In genomic region chr15:77818484-77819270, GRCh38 we compare ENCODE assay signal across 11 cellular contexts.
DNase-seq lines count a peak whose midpoint lies in the region; ATAC-seq and TF ChIP-seq lines count a peak whose summit lies in the region.
"Had no signal": no experiment of that assay in that cellular context is flagged by ENCODE, and none has a peak within 500 bp of the region (broad histone marks: within the 10 kb centered on the region; RNA-seq: fewer than 3 reads in every experiment).

No MANE protein-coding gene starts in this region.

- H3K27me3 ChIP-seq in GM23338 (ENCODE audit: insufficient read depth) = peaks cover 44% of the 10 kb centered on the region
- H3K27me3 ChIP-seq in hepatocyte = peaks cover 40% of the 10 kb centered on the region

- H3K36me3 ChIP-seq in GM23338 (ENCODE audit: insufficient read depth) = no peaks in the 10 kb centered on the region
- H3K36me3 ChIP-seq in hepatocyte (replicated peaks; ENCODE audit: insufficient read depth, low read depth) = no peaks in the 10 kb centered on the region

- no peak overlapping the region for H3K27ac Mint-ChIP-seq in GM23338
- H3K27ac Mint-ChIP-seq: activated CD8-positive, alpha-beta memory T cell treated with anti-CD3 and anti-CD28 coated beads, Interleukin-2, amount 10 ng/mL, durations not matched to agents 7 days and 5 days had no signal

- peak overlapping the region; percentile 56 for H2AFZ ChIP-seq in GM23338
- H2AFZ ChIP-seq in hepatocyte = no peak overlapping the region

- no peaks in the 10 kb centered on the region; the same call in 1 of the 2 replicates for H4K20me1 ChIP-seq in GM23338 (replicated peaks; ENCODE audit: insufficient read depth)
- H4K20me1 ChIP-seq in hepatocyte (ENCODE audit: insufficient read depth, poor library complexity, severe bottlenecking) = no peaks in the 10 kb centered on the region

- H3K36me3 Mint-ChIP-seq in GM23338 (ENCODE audit: low read depth) = no peaks in the 10 kb centered on the region
- H3K36me3 Mint-ChIP-seq: activated CD8-positive, alpha-beta memory T cell treated with anti-CD3 and anti-CD28 coated beads, Interleukin-2, amount 10 ng/mL, durations not matched to agents 7 days and 5 days had no signal

- peaks cover 18% of the 10 kb centered on the region for H3K4me1 Mint-ChIP-seq in GM23338

- TF ChIP-seq CTCF in GM23338 (conservative IDR thresholded peaks at IDR 0.05; ENCODE audit: low read depth in 2 of 2) (no peak), hepatocyte (IDR thresholded peaks at IDR 0.05; ENCODE audit: poor library complexity) (no peak)

- H3K4me1 ChIP-seq in GM23338 (ENCODE audit: insufficient read depth) (peaks cover 3% of the 10 kb centered on the region), hepatocyte (ENCODE audit: insufficient read depth) (peaks cover 6% of the 10 kb centered on the region)

- H3K4me3 Mint-ChIP-seq in GM23338 = peak overlapping the region; percentile 58
- H3K4me3 Mint-ChIP-seq: activated CD8-positive, alpha-beta memory T cell treated with anti-CD3 and anti-CD28 coated beads, Interleukin-2, amount 10 ng/mL, durations not matched to agents 7 days and 5 days had no signal

- no peaks in the 10 kb centered on the region for H3K9me3 ChIP-seq in hepatocyte (ENCODE audit: low read depth)

- H3K9me2 ChIP-seq in GM23338 (ENCODE audit: insufficient read depth) = no peaks in the 10 kb centered on the region
- H3K9me2 ChIP-seq in hepatocyte (replicated peaks; ENCODE audit: insufficient read depth) = no peaks in the 10 kb centered on the region

- WGBS in hepatocyte (ENCODE audit: low lambda C conversion rate, missing lambda C conversion rate) = 20% methylated on average over 33 of the region's 81 CpGs

- H3K27me3 Mint-ChIP-seq in GM23338 (ENCODE audit: insufficient read depth, low read depth, poor library complexity) = peaks cover 36% of the 10 kb centered on the region

- H3K27ac ChIP-seq in GM23338 (ENCODE audit: low read depth) (no peak overlapping the region), hepatocyte (no peak overlapping the region), skin epidermis (peak overlapping the region in 1 of 21 experiments; percentile 52)

- ATAC-seq in GM23338 = peak; percentile 10
- no peak for ATAC-seq in HG03175 (IDR thresholded peaks at IDR 0.05; ENCODE audit: unreplicated experiment)
- ATAC-seq: activated CD8-positive, alpha-beta memory T cell treated with anti-CD3 and anti-CD28 coated beads, Interleukin-2, amount 10 ng/mL, durations not matched to agents 7 days and 5 days; GM12878 had no signal

- no peaks in the 10 kb centered on the region for H3F3A ChIP-seq in GM23338 (replicated peaks; ENCODE audit: low read depth)

- DNase-seq in GM23338 (ENCODE audit: low spot score) (peak; percentile 44), NCI-H2171 (lab: John Stamatoyannopoulos, UW) (peak; percentile 53), hepatocyte (ENCODE audit: low spot score) (no peak), inferior parietal cortex (ENCODE audit: extremely low spot score) (no peak), OCI-M1 (lab: John Stamatoyannopoulos, UW) (no peak)
- DNase-seq: activated CD8-positive, alpha-beta memory T cell treated with anti-CD3 and anti-CD28 coated beads, Interleukin-2, amount 10 ng/mL, durations not matched to agents 7 days and 5 days; effector CD4-positive, alpha-beta T cell; MM.1S had no signal

- no peaks in the 10 kb centered on the region; the same call in 2 of the 3 replicates for H3K9me3 Mint-ChIP-seq in GM23338

- H3K4me3 ChIP-seq in GM23338 (peak overlapping the region; percentile 65), hepatocyte (no peak overlapping the region), skin epidermis (peak overlapping the region in 4 of 7 experiments; percentile 14 to 45 (median 36))
- H3K4me3 ChIP-seq: GM12878 had no signal

- peak overlapping the region; percentile 80 for H3K4me2 ChIP-seq in GM23338
- H3K4me2 ChIP-seq in hepatocyte = peak overlapping the region; percentile 89

- H3K79me2 ChIP-seq in GM23338 (replicated peaks; ENCODE audit: insufficient read depth) (no peaks in the 10 kb centered on the region), hepatocyte (no peaks in the 10 kb centered on the region)

TF ChIP-seq in GM23338, 12 proteins besides CTCF, POLR2A, EP300 and RAD21 (continues in another document):
- TF ChIP-seq, protein P1, sequence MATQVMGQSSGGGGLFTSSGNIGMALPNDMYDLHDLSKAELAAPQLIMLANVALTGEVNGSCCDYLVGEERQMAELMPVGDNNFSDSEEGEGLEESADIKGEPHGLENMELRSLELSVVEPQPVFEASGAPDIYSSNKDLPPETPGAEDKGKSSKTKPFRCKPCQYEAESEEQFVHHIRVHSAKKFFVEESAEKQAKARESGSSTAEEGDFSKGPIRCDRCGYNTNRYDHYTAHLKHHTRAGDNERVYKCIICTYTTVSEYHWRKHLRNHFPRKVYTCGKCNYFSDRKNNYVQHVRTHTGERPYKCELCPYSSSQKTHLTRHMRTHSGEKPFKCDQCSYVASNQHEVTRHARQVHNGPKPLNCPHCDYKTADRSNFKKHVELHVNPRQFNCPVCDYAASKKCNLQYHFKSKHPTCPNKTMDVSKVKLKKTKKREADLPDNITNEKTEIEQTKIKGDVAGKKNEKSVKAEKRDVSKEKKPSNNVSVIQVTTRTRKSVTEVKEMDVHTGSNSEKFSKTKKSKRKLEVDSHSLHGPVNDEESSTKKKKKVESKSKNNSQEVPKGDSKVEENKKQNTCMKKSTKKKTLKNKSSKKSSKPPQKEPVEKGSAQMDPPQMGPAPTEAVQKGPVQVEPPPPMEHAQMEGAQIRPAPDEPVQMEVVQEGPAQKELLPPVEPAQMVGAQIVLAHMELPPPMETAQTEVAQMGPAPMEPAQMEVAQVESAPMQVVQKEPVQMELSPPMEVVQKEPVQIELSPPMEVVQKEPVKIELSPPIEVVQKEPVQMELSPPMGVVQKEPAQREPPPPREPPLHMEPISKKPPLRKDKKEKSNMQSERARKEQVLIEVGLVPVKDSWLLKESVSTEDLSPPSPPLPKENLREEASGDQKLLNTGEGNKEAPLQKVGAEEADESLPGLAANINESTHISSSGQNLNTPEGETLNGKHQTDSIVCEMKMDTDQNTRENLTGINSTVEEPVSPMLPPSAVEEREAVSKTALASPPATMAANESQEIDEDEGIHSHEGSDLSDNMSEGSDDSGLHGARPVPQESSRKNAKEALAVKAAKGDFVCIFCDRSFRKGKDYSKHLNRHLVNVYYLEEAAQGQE (IDR thresholded peaks at IDR 0.05; ENCODE audit: unreplicated experiment) = no peak
- TF ChIP-seq POLR2AphosphoS5 (IDR thresholded peaks at IDR 0.05; ENCODE audit: low read depth) (no peak), CREB1 (CRISPR knock-in tag; IDR thresholded peaks at IDR 0.05; ENCODE audit: low read depth) (no peak), EZH2 (IDR thresholded peaks at IDR 0.05; ENCODE audit: low read depth, unreplicated experiment) (no peak), STAT1 (IDR thresholded peaks at IDR 0.05; ENCODE audit: unreplicated experiment) (no peak), JUNB (IDR thresholded peaks at IDR 0.05; ENCODE audit: unreplicated experiment) (no peak), NANOG (IDR thresholded peaks at IDR 0.05; ENCODE audit: borderline replicate concordance) (no peak), EZH2phosphoT487 (IDR thresholded peaks at IDR 0.05; ENCODE audit: unreplicated experiment) (no peak)
- TF ChIP-seq, protein P2, sequence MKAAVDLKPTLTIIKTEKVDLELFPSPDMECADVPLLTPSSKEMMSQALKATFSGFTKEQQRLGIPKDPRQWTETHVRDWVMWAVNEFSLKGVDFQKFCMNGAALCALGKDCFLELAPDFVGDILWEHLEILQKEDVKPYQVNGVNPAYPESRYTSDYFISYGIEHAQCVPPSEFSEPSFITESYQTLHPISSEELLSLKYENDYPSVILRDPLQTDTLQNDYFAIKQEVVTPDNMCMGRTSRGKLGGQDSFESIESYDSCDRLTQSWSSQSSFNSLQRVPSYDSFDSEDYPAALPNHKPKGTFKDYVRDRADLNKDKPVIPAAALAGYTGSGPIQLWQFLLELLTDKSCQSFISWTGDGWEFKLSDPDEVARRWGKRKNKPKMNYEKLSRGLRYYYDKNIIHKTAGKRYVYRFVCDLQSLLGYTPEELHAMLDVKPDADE (IDR thresholded peaks at IDR 0.05) = no peak

Comparison
In these comparisons a context has a peak if more than half of its experiments do, and no peak if none do; other contexts are left out.
1. DNase-seq: peak in GM23338 (single experiment) and NCI-H2171 (single experiment); none in hepatocyte (single experiment), inferior parietal cortex (single experiment) and OCI-M1 (single experiment).